Comparison of ENCODE assay signal across 16 cellular contexts in the genomic region with DNA sequence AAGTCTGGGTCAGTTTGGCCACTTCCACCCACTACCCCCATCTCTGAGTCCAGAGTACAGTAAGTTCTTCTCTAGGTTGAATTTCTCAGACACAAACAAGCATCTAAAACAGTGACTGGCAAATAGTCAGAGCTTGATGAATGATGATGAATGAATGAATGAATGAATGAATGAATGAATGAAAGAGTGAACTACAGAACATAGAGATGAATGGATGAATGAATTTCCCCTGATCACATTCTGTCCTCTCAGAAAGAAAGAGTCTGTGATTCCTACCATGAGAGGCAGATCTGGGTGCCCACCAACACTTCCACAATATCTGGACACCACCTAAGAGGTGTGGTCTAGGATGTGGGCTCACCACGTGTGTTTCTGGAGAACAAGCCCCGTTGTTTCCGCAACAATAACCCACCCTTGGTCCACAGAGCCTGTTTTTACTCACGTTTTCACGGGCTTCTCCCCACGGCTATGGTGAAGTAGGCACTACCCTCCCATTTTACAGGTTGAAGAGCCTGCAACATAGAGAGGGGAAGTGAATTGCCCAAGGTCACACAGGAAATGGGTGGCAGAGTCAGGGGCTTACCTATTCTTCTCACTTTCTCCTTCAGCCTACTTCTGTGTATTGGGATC.
"Had no signal": no experiment of that assay in that cellular context is flagged by ENCODE, and none has a peak within 500 bp of the region (broad histone marks: within the 10 kb centered on the region; RNA-seq: fewer than 3 reads in every experiment).

No MANE protein-coding gene starts in this region.

- ATAC-seq: gastrocnemius medialis, left ventricle myocardium superior, pancreas, psoas muscle had no signal

- H3K4me1 Mint-ChIP-seq: endodermal cell had no signal

- H3K4me3 Mint-ChIP-seq: activated naive CD8-positive, alpha-beta T cell treated with anti-CD3 and anti-CD28 coated beads for 36 hours; activated T-helper 1 cell treated with anti-CD3 and anti-CD28 coated beads, Interleukin-12 subunit alpha, Interleukin-12 subunit beta, Interleukin-2, Interleukin-4 antibody, amounts not matched to agents 30 ng/mL and 10 ng/mL and 1 ng/mL, durations not matched to agents 14 hours and 24 hours and 36 hours; endodermal cell; nephron had no signal

- DNase-seq: activated CD4-positive, alpha-beta T cell treated with anti-CD3 and anti-CD28 coated beads, Interleukin-2, amount 50 U/mL, for 1 hour; activated CD4-positive, CD25-positive, alpha-beta regulatory T cell treated with anti-CD3 and anti-CD28 coated beads, Interleukin-2, amount 50 U/mL, for 72 hours; activated naive CD8-positive, alpha-beta T cell treated with anti-CD3 and anti-CD28 coated beads for 36 hours; colonic mucosa; endodermal cell; esophagus squamous epithelium; gastrocnemius medialis; left ventricle myocardium superior; psoas muscle; stimulated activated CD4-positive, alpha-beta T cell treated with anti-CD3 and anti-CD28 coated beads, Interleukin-4, amount 100 ng/mL, for 24 hours; T-helper 1 cell; upper lobe of left lung; WERI-Rb-1 had no signal

- H3K27ac Mint-ChIP-seq: activated naive CD8-positive, alpha-beta T cell treated with anti-CD3 and anti-CD28 coated beads for 36 hours; activated T-helper 1 cell treated with anti-CD3 and anti-CD28 coated beads, Interleukin-12 subunit alpha, Interleukin-12 subunit beta, Interleukin-2, Interleukin-4 antibody, amounts not matched to agents 30 ng/mL and 10 ng/mL and 1 ng/mL, durations not matched to agents 14 hours and 24 hours and 36 hours; endodermal cell; nephron had no signal

- H3K27me3 Mint-ChIP-seq: activated naive CD8-positive, alpha-beta T cell treated with anti-CD3 and anti-CD28 coated beads for 36 hours had no signal
